14 cellular contexts compared by ENCODE assay signal in the genomic region with DNA sequence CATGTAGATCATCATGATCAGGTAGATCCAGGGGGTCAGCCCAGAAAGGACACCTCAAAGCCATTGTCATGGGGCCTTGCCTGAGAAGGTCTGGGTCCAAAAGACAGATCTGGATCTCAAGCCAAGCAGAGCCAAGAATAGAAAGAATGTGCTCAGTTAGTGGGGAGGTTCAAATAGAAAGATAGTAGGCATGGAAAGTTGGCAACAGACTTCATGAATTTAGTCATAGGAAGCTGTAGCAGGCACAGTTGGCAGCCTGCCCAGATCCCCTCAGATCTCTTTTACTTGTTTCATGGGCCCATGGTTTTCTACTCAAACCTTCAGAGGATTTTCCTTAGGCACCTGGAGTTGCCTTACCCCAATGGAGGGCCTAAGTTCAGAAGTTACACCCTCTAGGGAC.
DNase-seq lines count a peak whose midpoint lies in the region; ATAC-seq and TF ChIP-seq lines count a peak whose summit lies in the region.
"Had no signal": no experiment of that assay in that cellular context is flagged by ENCODE, and none has a peak within 500 bp of the region (broad histone marks: within the 10 kb centered on the region; RNA-seq: fewer than 3 reads in every experiment).

No MANE protein-coding gene starts in this region.

- H3K36me3 Mint-ChIP-seq in activated CD4-positive, alpha-beta T cell treated with anti-CD3 and anti-CD28 coated beads for 36 hours (ENCODE audit: low read depth): no peaks in the 10 kb centered on the region

- no peak for ATAC-seq in activated CD4-positive, alpha-beta T cell treated with anti-CD3 and anti-CD28 coated beads for 36 hours
- ATAC-seq in HG03439 (IDR thresholded peaks at IDR 0.05; ENCODE audit: unreplicated experiment): no peak

- no peaks in the 10 kb centered on the region for H3K4me1 Mint-ChIP-seq in activated CD4-positive, alpha-beta T cell treated with anti-CD3 and anti-CD28 coated beads for 36 hours

- H3K27me3 Mint-ChIP-seq in activated CD4-positive, alpha-beta T cell treated with anti-CD3 and anti-CD28 coated beads for 36 hours: no peaks in the 10 kb centered on the region

- H3K9me3 ChIP-seq in thyroid gland: no peaks in the 10 kb centered on the region

- no peaks in the 10 kb centered on the region for H3K9me3 Mint-ChIP-seq in activated CD4-positive, alpha-beta T cell treated with anti-CD3 and anti-CD28 coated beads for 36 hours (ENCODE audit: low read depth)

- POLR2A ChIA-PET in activated CD4-positive, alpha-beta T cell treated with anti-CD3 and anti-CD28 coated beads for 36 hours (lab: Charles Lee): no interaction called here

- H3K27ac Mint-ChIP-seq in activated CD4-positive, alpha-beta T cell treated with anti-CD3 and anti-CD28 coated beads for 36 hours: no peak overlapping the region

- intact Hi-C loops in activated CD4-positive, alpha-beta T cell treated with anti-CD3 and anti-CD28 coated beads for 36 hours (cut with DNase I, micrococcal nuclease): no loop called here
- intact Hi-C loops in thyroid gland (cut with DNase I): no loop called here

- H3K27me3 ChIP-seq in thyroid gland (no peaks in the 10 kb centered on the region), H7 (ENCODE audit: control insufficient read depth, insufficient read depth, low read length) (no peaks in the 10 kb centered on the region)

- H3K4me3 ChIP-seq in epithelial cell of proximal tubule (ENCODE audit: low read depth, low read length) (no peak overlapping the region), thyroid gland (replicated peaks in 1 of 3) (no peak overlapping the region), H7 (ENCODE audit: insufficient read depth, low read depth, low read length) (no peak overlapping the region)

- H3K36me3 ChIP-seq in thyroid gland (no peaks in the 10 kb centered on the region), H7 (replicated peaks; ENCODE audit: control insufficient read depth, insufficient read depth, low read length) (no peaks in the 10 kb centered on the region)

- in situ Hi-C loops in KBM-7 (cut with MboI; ENCODE audit: low pct_unique_long_range_greater_than_20kb, low sequenced_read_pairs): no loop called here

- no peak for TF ChIP-seq POLR2A in thyroid gland (IDR thresholded peaks at IDR 0.05)

- H3K4me3 Mint-ChIP-seq in activated CD4-positive, alpha-beta T cell treated with anti-CD3 and anti-CD28 coated beads for 36 hours: no peak overlapping the region

- no peak overlapping the region for H3K27ac ChIP-seq in thyroid gland
- H3K27ac ChIP-seq: epithelial cell of prostate had no signal

- CTCF ChIA-PET in activated CD4-positive, alpha-beta T cell treated with anti-CD3 and anti-CD28 coated beads for 36 hours (lab: Charles Lee): no interaction called here

- TF ChIP-seq CTCF in epithelial cell of proximal tubule (conservative IDR thresholded peaks at IDR 0.05; ENCODE audit: low read depth, low read length) (no peak), thyroid gland (IDR thresholded peaks at IDR 0.05) (no peak)

- H3K4me1 ChIP-seq in thyroid gland: no peaks in the 10 kb centered on the region

- DNase-seq in activated CD4-positive, alpha-beta T cell treated with anti-CD3 and anti-CD28 coated beads for 36 hours: peak; percentile 5
- no peak for DNase-seq in activated CD4-positive, alpha-beta T cell treated with anti-CD3 and anti-CD28 coated beads, Interleukin-2, amount 50 U/mL, for 1 hour
- DNase-seq in NCI-H526 (lab: John Stamatoyannopoulos, UW) (peak; percentile 31 to 44), epithelial cell of proximal tubule (ENCODE audit: low read depth) (peak; percentile 10), thyroid gland (peak; percentile 68 to 69), KBM-7 (no peak), H7 (no peak)
- DNase-seq: activated CD4-positive, CD25-positive, alpha-beta regulatory T cell; activated naive CD4-positive, alpha-beta T cell treated with anti-CD3 and anti-CD28 coated beads, Interleukin-2, amount 50 U/mL, for 16 hours; AML-193; midbrain; stimulated activated naive CD4-positive, alpha-beta T cell had no signal

Comparison
In these comparisons a context has a peak if more than half of its experiments do, and no peak if none do; other contexts are left out.
1. DNase-seq: peak in activated CD4-positive, alpha-beta T cell treated with anti-CD3 and anti-CD28 coated beads for 36 hours (single experiment), NCI-H526 (2 of 2), epithelial cell of proximal tubule (single experiment) and thyroid gland (2 of 2); none in activated CD4-positive, alpha-beta T cell treated with anti-CD3 and anti-CD28 coated beads, Interleukin-2, amount 50 U/mL, for 1 hour (single experiment), KBM-7 (single experiment) and H7 (single experiment).